In genomic region chr11:114343493-114343892, GRCh38 we compare ENCODE assay signal across 1 cellular context.
TF ChIP-seq lines count a peak whose summit lies in the region.

No MANE protein-coding gene starts in this region.

TF ChIP-seq in HepG2, 621 proteins besides CTCF, POLR2A, EP300 and RAD21:
- no peak for TF ChIP-seq ZNF678 (CRISPR knock-in tag; IDR thresholded peaks at IDR 0.05)
- peak; percentile 85 for TF ChIP-seq ATF7 (IDR thresholded peaks at IDR 0.05)
- no peak for TF ChIP-seq ATF7 (CRISPR knock-in tag; IDR thresholded peaks at IDR 0.05)
- TF ChIP-seq CREB1 (IDR thresholded peaks at IDR 0.05) = peak; percentile 45; the same call in 1 of the 2 replicates
- no peak for TF ChIP-seq CREB1 (CRISPR knock-in tag; IDR thresholded peaks at IDR 0.05)
- TF ChIP-seq RERE (CRISPR knock-in tag; IDR thresholded peaks at IDR 0.05; ENCODE audit: low read depth) = no peak
